ENCODE assay signal across 11 cellular contexts in the genomic region with DNA sequence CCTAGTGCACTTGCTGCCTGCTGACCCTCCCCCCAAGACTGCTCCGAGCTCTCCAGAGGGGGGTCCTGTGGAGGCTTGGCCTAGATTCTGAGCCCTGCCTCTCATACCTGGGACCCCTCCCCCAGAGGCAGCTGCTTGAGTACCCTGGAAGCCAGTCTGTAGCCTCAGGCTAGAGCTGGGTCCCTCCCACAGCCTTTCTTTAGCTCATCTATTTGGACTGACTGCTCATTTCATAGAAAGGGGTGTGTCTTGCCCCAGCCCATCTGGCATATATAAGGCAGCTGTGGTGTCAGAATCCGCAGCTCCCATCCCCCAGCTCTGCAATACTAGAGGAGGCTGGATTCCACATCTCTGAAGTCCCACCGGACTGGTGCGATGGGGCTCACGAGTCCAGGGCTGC. TPM values are rescaled to one million over a fixed set of nuclear protein-coding genes. Genes with fewer than 3 reads are reported as not detected.
A peak's percentile ranks its signal among the peaks of the same experiment; 100 is the strongest.
DNase-seq lines count a peak whose midpoint lies in the region; ATAC-seq and TF ChIP-seq lines count a peak whose summit lies in the region.
"Had no signal": no experiment of that assay in that cellular context is flagged by ENCODE, and none has a peak within 500 bp of the region (broad histone marks: within the 10 kb centered on the region; RNA-seq: fewer than 3 reads in every experiment).

No MANE protein-coding gene starts in this region.

- H4K20me1 ChIP-seq in Karpas-422 (ENCODE audit: insufficient read depth, low read depth, low read length): peaks cover 6% of the 10 kb centered on the region

- no peak overlapping the region for H3K4me2 ChIP-seq in Karpas-422 (ENCODE audit: low read depth, low read length, poor library complexity, severe bottlenecking)

- ATAC-seq in stimulated activated naive B cell treated with anti-CD40 and anti-IgM and Interleukin-4, amounts not matched to agents 10 μg/mL and 1 μg/mL and 100 μg/mL, for 72 hours (replicated peaks): no peak
- no peak for ATAC-seq in GM19324 (IDR thresholded peaks at IDR 0.05; ENCODE audit: low FRiP score, unreplicated experiment)
- ATAC-seq in activated naive CD4-positive, alpha-beta T cell treated with anti-CD3 and anti-CD28 coated beads, Interleukin-2, amount 50 U/mL, for 72 hours: no peak

- no peaks in the 10 kb centered on the region for H3K79me2 ChIP-seq in Karpas-422 (ENCODE audit: low read length)

- H3K4me1 ChIP-seq in Karpas-422 (ENCODE audit: low read length): peaks cover 7% of the 10 kb centered on the region

- peaks cover 12 to 13% of the 10 kb centered on the region in 2 donors for H3K27me3 Mint-ChIP-seq in stimulated activated naive B cell treated with anti-CD40 and anti-IgM and Interleukin-4, amounts not matched to agents 10 μg/mL and 1 μg/mL and 100 μg/mL, for 72 hours
- H3K27me3 Mint-ChIP-seq in activated CD4-positive, alpha-beta T cell treated with anti-CD3 and anti-CD28 coated beads, Interleukin-2, amount 10 ng/mL, durations not matched to agents 7 days and 5 days: peaks cover 2% of the 10 kb centered on the region

- H3K9me2 ChIP-seq in Karpas-422 (replicated peaks; ENCODE audit: insufficient read depth, low read length): no peaks in the 10 kb centered on the region

- H3K27ac ChIP-seq in AG04450 (ENCODE audit: low read depth, low read length): no peak overlapping the region
- H3K27ac ChIP-seq in Karpas-422 (ENCODE audit: low read length): no peak overlapping the region

- H3K9me3 ChIP-seq in AG04450 (ENCODE audit: control insufficient read depth, insufficient read depth, low read length) (no peaks in the 10 kb centered on the region), Karpas-422 (ENCODE audit: low read length) (no peaks in the 10 kb centered on the region)

- H3K4me3 ChIP-seq in AG04450 (ENCODE audit: low read depth, low read length): peak overlapping the region; percentile 44
- H3K4me3 ChIP-seq in Karpas-422 (ENCODE audit: low read length): no peak overlapping the region
- H3K4me3 ChIP-seq in foreskin fibroblast (ENCODE audit: low read depth in 1 of 2, low read length in 2 of 2): peak overlapping the region; percentile 40 to 49

- CTCF ChIA-PET in AG04450 (lab: Charles Lee): interaction anchor here (0.6 to 2.0 kb wide), 8 partner anchors 14 to 356 kb away, joined by 3 to 23 read pairs (median 4); a partner anchor contains a TSS
- CTCF ChIA-PET in activated CD4-positive, alpha-beta T cell treated with anti-CD3 and anti-CD28 coated beads, Interleukin-2, amount 10 ng/mL, durations not matched to agents 7 days and 5 days (lab: Charles Lee): interaction anchor here (0.9 to 2.4 kb wide), 3 partner anchors 12 to 363 kb away, joined by 3 to 5 read pairs (median 4); no protein-coding TSS in a partner anchor

- H3K4me1 Mint-ChIP-seq in stimulated activated naive B cell treated with anti-CD40 and anti-IgM and Interleukin-4, amounts not matched to agents 10 μg/mL and 1 μg/mL and 100 μg/mL, for 72 hours: peaks cover 7 to 10% of the 10 kb centered on the region in 2 donors
- H3K4me1 Mint-ChIP-seq in activated CD4-positive, alpha-beta T cell treated with anti-CD3 and anti-CD28 coated beads, Interleukin-2, amount 10 ng/mL, durations not matched to agents 7 days and 5 days: peaks cover 4% of the 10 kb centered on the region

- no peak overlapping the region for H2AFZ ChIP-seq in Karpas-422 (ENCODE audit: low read length)

- no peak for TF ChIP-seq CTCF in AG04450 (IDR thresholded peaks at IDR 0.05; ENCODE audit: low read depth, low read length)
- TF ChIP-seq CTCF in foreskin fibroblast (IDR thresholded peaks at IDR 0.05; ENCODE audit: low read depth, low read length): no peak

- H3K9ac ChIP-seq in Karpas-422 (ENCODE audit: low read length): no peak overlapping the region

- no peak overlapping the region for H3K4me3 Mint-ChIP-seq in stimulated activated naive B cell treated with anti-CD40 and anti-IgM and Interleukin-4, amounts not matched to agents 10 μg/mL and 1 μg/mL and 100 μg/mL, for 72 hours
- H3K4me3 Mint-ChIP-seq in activated CD4-positive, alpha-beta T cell treated with anti-CD3 and anti-CD28 coated beads, Interleukin-2, amount 10 ng/mL, durations not matched to agents 7 days and 5 days: no peak overlapping the region
- H3K4me3 Mint-ChIP-seq: CD4-positive, CD25-positive, alpha-beta regulatory T cell had no signal

- H3K27ac Mint-ChIP-seq in stimulated activated naive B cell treated with anti-CD40 and anti-IgM and Interleukin-4, amounts not matched to agents 10 μg/mL and 1 μg/mL and 100 μg/mL, for 72 hours: no peak overlapping the region
- no peak overlapping the region for H3K27ac Mint-ChIP-seq in activated CD4-positive, alpha-beta T cell treated with anti-CD3 and anti-CD28 coated beads, Interleukin-2, amount 10 ng/mL, durations not matched to agents 7 days and 5 days
- H3K27ac Mint-ChIP-seq in activated naive CD4-positive, alpha-beta T cell treated with anti-CD3 and anti-CD28 coated beads, Interleukin-2, amount 50 U/mL, for 72 hours: no peak overlapping the region

- no peaks in the 10 kb centered on the region for H3K9me3 Mint-ChIP-seq in stimulated activated naive B cell treated with anti-CD40 and anti-IgM and Interleukin-4, amounts not matched to agents 10 μg/mL and 1 μg/mL and 100 μg/mL, for 72 hours
- no peaks in the 10 kb centered on the region for H3K9me3 Mint-ChIP-seq in activated CD4-positive, alpha-beta T cell treated with anti-CD3 and anti-CD28 coated beads, Interleukin-2, amount 10 ng/mL, durations not matched to agents 7 days and 5 days
- no peaks in the 10 kb centered on the region for H3K9me3 Mint-ChIP-seq in activated naive CD4-positive, alpha-beta T cell treated with anti-CD3 and anti-CD28 coated beads, Interleukin-2, amount 50 U/mL, for 72 hours
- H3K9me3 Mint-ChIP-seq: CD4-positive, CD25-positive, alpha-beta regulatory T cell had no signal

- DNase-seq in AG04450 (ENCODE audit: low read depth, low spot score) (peak; percentile 7), Karpas-422 (peak; percentile 49), NCI-H69 (lab: John Stamatoyannopoulos, UW) (peak; percentile 95), foreskin fibroblast (peak; percentile 25 to 69)
- DNase-seq in stimulated activated naive B cell treated with anti-CD40 and anti-IgM and Interleukin-4, amounts not matched to agents 10 μg/mL and 1 μg/mL and 100 μg/mL, for 72 hours: no peak
- no peak for DNase-seq in activated CD4-positive, alpha-beta T cell treated with anti-CD3 and anti-CD28 coated beads, Interleukin-2, amount 10 ng/mL, durations not matched to agents 7 days and 5 days
- DNase-seq in activated naive CD4-positive, alpha-beta T cell treated with anti-CD3 and anti-CD28 coated beads, Interleukin-2, amount 50 U/mL, for 72 hours (ENCODE audit: low spot score in 2 of 2): no peak
- DNase-seq: activated effector memory CD4-positive, alpha-beta T cell treated with anti-CD3 and anti-CD28 coated beads, Interleukin-2, amount 50 U/mL, for 16 hours; CD4-positive, CD25-positive, alpha-beta regulatory T cell; T-helper 9 cell had no signal

- H3K27me3 ChIP-seq in AG04450 (ENCODE audit: control insufficient read depth, insufficient read depth, low read length) (peaks cover 6% of the 10 kb centered on the region), Karpas-422 (ENCODE audit: low read length) (no peaks in the 10 kb centered on the region)

- H3K36me3 Mint-ChIP-seq in stimulated activated naive B cell treated with anti-CD40 and anti-IgM and Interleukin-4, amounts not matched to agents 10 μg/mL and 1 μg/mL and 100 μg/mL, for 72 hours: peaks cover 0 to 8% of the 10 kb centered on the region in 2 donors
- no peaks in the 10 kb centered on the region for H3K36me3 Mint-ChIP-seq in activated CD4-positive, alpha-beta T cell treated with anti-CD3 and anti-CD28 coated beads, Interleukin-2, amount 10 ng/mL, durations not matched to agents 7 days and 5 days (ENCODE audit: low read depth)
- no peaks in the 10 kb centered on the region for H3K36me3 Mint-ChIP-seq in activated naive CD4-positive, alpha-beta T cell treated with anti-CD3 and anti-CD28 coated beads, Interleukin-2, amount 50 U/mL, for 72 hours
- H3K36me3 Mint-ChIP-seq: CD4-positive, CD25-positive, alpha-beta regulatory T cell had no signal

- no peaks in the 10 kb centered on the region for H3K36me3 ChIP-seq in Karpas-422 (ENCODE audit: insufficient read depth, low read length)

- POLR2A ChIA-PET in AG04450 (lab: Yijun Ruan, JAX): interaction anchor here (0.5 to 1.0 kb wide), 2 partner anchors 175 to 333 kb away, joined by 4 read pairs; a partner anchor contains a TSS
- POLR2A ChIA-PET in activated CD4-positive, alpha-beta T cell treated with anti-CD3 and anti-CD28 coated beads, Interleukin-2, amount 10 ng/mL, durations not matched to agents 7 days and 5 days (lab: Charles Lee): no interaction called here

RNA-seq across cellular contexts. Expression of a gene that starts 26.1 kb away (rescaled TPM):
- 14.1 and 23.3 TPM in 2 replicates for polyA plus RNA-seq in AG04450 (2011; rRNA removed)
- polyA minus RNA-seq in AG04450 (2011; rRNA and poly(A)+ RNA removed): 5.2 and 11.3 TPM in 2 replicates
- 24.4 and 26.8 TPM in 2 replicates for total RNA-seq in Karpas-422 (2014; rRNA removed; shearing (Covaris generic); ENCODE audit: low replicate concordance)
- 10 to 100 TPM; 36.4 to 44.1 TPM for total RNA-seq in activated CD4-positive, alpha-beta T cell treated with anti-CD3 and anti-CD28 coated beads, Interleukin-2, amount 10 ng/mL, durations not matched to agents 7 days and 5 days
- 10 to 100 TPM; 37.1 to 42.7 TPM for total RNA-seq in activated naive CD4-positive, alpha-beta T cell treated with anti-CD3 and anti-CD28 coated beads, Interleukin-2, amount 50 U/mL, for 72 hours

RNA-seq across cellular contexts. Expression of a gene that starts 26.5 kb away (rescaled TPM):
- polyA plus RNA-seq in AG04450 (2011; rRNA removed): 14.6 and 18.1 TPM in 2 replicates
- 6.4 and 7.1 TPM in 2 replicates for polyA minus RNA-seq in AG04450 (2011; rRNA and poly(A)+ RNA removed)
- total RNA-seq in Karpas-422 (2014; rRNA removed; shearing (Covaris generic); ENCODE audit: low replicate concordance): 22.3 and 27.9 TPM in 2 replicates
- 10 to 100 TPM; 13.5 to 15.3 TPM for total RNA-seq in activated CD4-positive, alpha-beta T cell treated with anti-CD3 and anti-CD28 coated beads, Interleukin-2, amount 10 ng/mL, durations not matched to agents 7 days and 5 days
- 10 to 100 TPM; 16.7 to 18.0 TPM for total RNA-seq in activated naive CD4-positive, alpha-beta T cell treated with anti-CD3 and anti-CD28 coated beads, Interleukin-2, amount 50 U/mL, for 72 hours

Comparison
In these comparisons a context has a peak if more than half of its experiments do, and no peak if none do; other contexts are left out.
1. DNase-seq: peak in AG04450 (single experiment), Karpas-422 (single experiment), NCI-H69 (single experiment) and foreskin fibroblast (2 of 2); none in stimulated activated naive B cell treated with anti-CD40 and anti-IgM and Interleukin-4, amounts not matched to agents 10 μg/mL and 1 μg/mL and 100 μg/mL, for 72 hours (single experiment), activated CD4-positive, alpha-beta T cell treated with anti-CD3 and anti-CD28 coated beads, Interleukin-2, amount 10 ng/mL, durations not matched to agents 7 days and 5 days (single experiment) and activated naive CD4-positive, alpha-beta T cell treated with anti-CD3 and anti-CD28 coated beads, Interleukin-2, amount 50 U/mL, for 72 hours (0 of 2).